16 cellular contexts compared by ENCODE assay signal in the genomic region with DNA sequence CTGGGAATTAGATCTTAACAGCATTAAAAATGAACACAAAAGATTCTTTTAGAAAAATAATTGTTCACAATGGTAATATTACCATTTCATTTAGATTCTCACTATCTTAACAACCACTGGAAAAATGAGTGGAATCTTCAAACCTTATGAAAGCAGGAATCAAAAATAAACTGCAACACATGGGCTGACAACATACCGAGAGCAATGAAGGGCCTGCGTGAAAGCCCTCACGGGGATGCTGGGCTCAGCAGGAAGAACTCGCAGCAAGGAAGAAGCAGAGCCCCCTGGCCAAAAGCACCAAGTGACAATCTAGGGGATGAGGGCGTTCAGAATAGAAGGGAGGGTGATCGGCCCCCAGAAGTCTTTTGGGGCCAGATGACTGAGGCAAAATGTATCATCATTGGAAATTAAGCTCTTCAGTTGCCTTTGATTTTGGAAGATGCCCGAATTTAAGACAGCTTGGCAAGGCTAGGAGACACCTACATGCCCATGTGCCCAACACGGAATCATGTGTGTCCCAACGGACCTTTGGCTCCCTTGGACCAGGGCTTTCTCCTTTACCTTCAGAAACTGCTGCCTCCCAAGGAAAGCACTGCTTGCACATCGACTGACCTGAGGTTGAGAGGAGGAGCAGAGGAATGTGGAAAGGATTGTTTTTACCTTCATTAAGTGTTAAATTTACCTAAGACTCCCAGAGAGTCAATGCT.
DNase-seq lines count a peak whose midpoint lies in the region; ATAC-seq and TF ChIP-seq lines count a peak whose summit lies in the region.
"Had no signal": no experiment of that assay in that cellular context is flagged by ENCODE, and none has a peak within 500 bp of the region (broad histone marks: within the 10 kb centered on the region; RNA-seq: fewer than 3 reads in every experiment).

No MANE protein-coding gene starts in this region.

- H3K27me3 ChIP-seq in heart left ventricle = no peaks in the 10 kb centered on the region
- H3K27me3 ChIP-seq in left lung = no peaks in the 10 kb centered on the region

- peaks cover 64% of the 10 kb centered on the region for H3K4me1 Mint-ChIP-seq in nephron
- H3K4me1 Mint-ChIP-seq in type B pancreatic cell (ENCODE audit: unreplicated experiment) = peaks cover 52% of the 10 kb centered on the region

- 77 to 87% (median 79%) methylated on average over 10 of the region's 10 CpGs for WGBS in heart left ventricle, 4 donors

- H3K9me3 ChIP-seq in heart left ventricle = no peaks in the 10 kb centered on the region
- no peaks in the 10 kb centered on the region for H3K9me3 ChIP-seq in left lung
- H3K9me3 ChIP-seq: A549 had no signal

- DNase-seq in heart left ventricle (no peak), left ventricle myocardium superior (no peak), choroid plexus epithelial cell (ENCODE audit: low read depth) (peak; percentile 50), type B pancreatic cell (ENCODE audit: extremely low spot score, unreplicated experiment) (no peak), left lung (no peak)
- DNase-seq: activated CD4-positive, alpha-beta memory T cell treated with anti-CD3 and anti-CD28 coated beads for 36 hours; mesendoderm; MV-4-11; NCI-H2171; NK-92 treated with Interleukin-12 subunit alpha and Interleukin-12 subunit beta, amount 100 ng/mL, for 24 hours; SIG-M5 had no signal

- ATAC-seq in heart left ventricle = no peak
- ATAC-seq in left ventricle myocardium superior = no peak
- ATAC-seq in HG02763 (IDR thresholded peaks at IDR 0.05; ENCODE audit: unreplicated experiment) = no peak
- ATAC-seq in GM19395 (IDR thresholded peaks at IDR 0.05; ENCODE audit: unreplicated experiment) = no peak
- ATAC-seq in left lung = no peak
- ATAC-seq: A549, GM12878 had no signal

- H3K9me3 Mint-ChIP-seq in nephron (no peaks in the 10 kb centered on the region), type B pancreatic cell (no peaks in the 10 kb centered on the region)
- H3K9me3 Mint-ChIP-seq: activated CD4-positive, alpha-beta memory T cell treated with anti-CD3 and anti-CD28 coated beads for 36 hours had no signal

- intact Hi-C loops in heart left ventricle (cut with DNase I) = loop anchor here in 1 of 10 donors (10.0 kb wide), 1 partner anchor 103 kb away; a partner anchor contains a TSS
- intact Hi-C loops in left ventricle myocardium superior (cut with micrococcal nuclease) = no loop called here
- intact Hi-C loops in left lung (cut with DNase I) = no loop called here

- TF ChIP-seq POLR2A in heart left ventricle (IDR thresholded peaks at IDR 0.05) = no peak

- H3K36me3 ChIP-seq in heart left ventricle (no peaks in the 10 kb centered on the region), left lung (no peaks in the 10 kb centered on the region)

- TF ChIP-seq CTCF in heart left ventricle (IDR thresholded peaks at IDR 0.05) = no peak
- no peak for TF ChIP-seq CTCF in choroid plexus epithelial cell (conservative IDR thresholded peaks at IDR 0.05; ENCODE audit: low read depth, low read length)
- no peak for TF ChIP-seq CTCF in nephron (IDR thresholded peaks at IDR 0.05; ENCODE audit: unreplicated experiment in 3 of 3)
- no peak for TF ChIP-seq CTCF in type B pancreatic cell (conservative IDR thresholded peaks at IDR 0.05)
- no peak for TF ChIP-seq CTCF in left lung (IDR thresholded peaks at IDR 0.05)

- H3K27ac Mint-ChIP-seq in nephron (peak overlapping the region; percentile 95 to 99 (median 98)), type B pancreatic cell (peak overlapping the region; percentile 65)
- H3K27ac Mint-ChIP-seq: activated CD4-positive, alpha-beta memory T cell treated with anti-CD3 and anti-CD28 coated beads for 36 hours had no signal

- H3K27ac ChIP-seq in heart left ventricle = peak overlapping the region in 11 of 12 donors; percentile 9 to 65 (median 46)
- H3K27ac ChIP-seq in left lung = peak overlapping the region in 1 of 2 donors; percentile 20

- H3K27me3 Mint-ChIP-seq in nephron (ENCODE audit: low read depth) (no peaks in the 10 kb centered on the region), type B pancreatic cell (no peaks in the 10 kb centered on the region)
- H3K27me3 Mint-ChIP-seq: activated CD4-positive, alpha-beta memory T cell treated with anti-CD3 and anti-CD28 coated beads for 36 hours had no signal

- peaks cover 0 to 62% (median 29%) of the 10 kb centered on the region in 12 donors for H3K4me1 ChIP-seq in heart left ventricle
- peaks cover 0 to 11% of the 10 kb centered on the region in 2 donors for H3K4me1 ChIP-seq in left lung

- H3K36me3 Mint-ChIP-seq in nephron (ENCODE audit: low read depth) (peaks cover 30% of the 10 kb centered on the region), type B pancreatic cell (peaks cover 20% of the 10 kb centered on the region)

- no peak overlapping the region for H3K4me3 ChIP-seq in heart left ventricle
- no peak overlapping the region for H3K4me3 ChIP-seq in choroid plexus epithelial cell (ENCODE audit: low read depth, low read length)
- H3K4me3 ChIP-seq in left lung = no peak overlapping the region
- H3K4me3 ChIP-seq: A549, GM12878 had no signal

- H3K4me3 Mint-ChIP-seq in nephron (peak overlapping the region in 2 of 3 experiments; percentile 4 to 31), type B pancreatic cell (no peak overlapping the region)
- H3K4me3 Mint-ChIP-seq: activated CD4-positive, alpha-beta memory T cell treated with anti-CD3 and anti-CD28 coated beads for 36 hours had no signal
